ENCODE assay signal across 20 cellular contexts in genomic region chr16:79211581-79211980, GRCh38.
DNase-seq lines count a peak whose midpoint lies in the region; ATAC-seq, FAIRE-seq and TF ChIP-seq lines count a peak whose summit lies in the region.
"Had no signal": no experiment of that assay in that cellular context is flagged by ENCODE, and none has a peak within 500 bp of the region (broad histone marks: within the 10 kb centered on the region; RNA-seq: fewer than 3 reads in every experiment).

No MANE protein-coding gene starts in this region.

- no peaks in the 10 kb centered on the region for H3K27me3 Mint-ChIP-seq in GM23338 (ENCODE audit: insufficient read depth, low read depth, poor library complexity)
- H3K27me3 Mint-ChIP-seq: CD4-positive, alpha-beta T cell had no signal

- 34 to 58% (median 35%) methylated on average over 13 of the region's 13 CpGs for WGBS in psoas muscle, 3 donors
- WGBS in HepG2 (ENCODE audit: low lambda C conversion rate): 81% methylated on average over 13 of the region's 13 CpGs

- H3K27ac Mint-ChIP-seq in GM23338: no peak overlapping the region; the same call in 1 of the 2 replicates
- H3K27ac Mint-ChIP-seq: CD4-positive, alpha-beta T cell had no signal

- CTCF ChIA-PET in HepG2 (lab: Yijun Ruan, JAX; ENCODE audit: low intra/inter-chr PET ratio, low total read pairs): no interaction called here

- in situ Hi-C loops in HepG2 (cut with HindIII; ENCODE audit: extremely low pct_ligation_motif_present, low pct_unique_long_range_greater_than_20kb): no loop called here

- DNase-seq in GM23338 (ENCODE audit: low spot score) (no peak), cerebellar nuclear complex (lab: John Stamatoyannopoulos, UW) (peak; percentile 38 to 43), kidney (peak; percentile 63), psoas muscle (peak in 1 of 2 donors; percentile 56), SKM-1 treated with dmso at 0.1 percent for 144 hours (lab: John Stamatoyannopoulos, UW; ENCODE audit: unreplicated experiment) (no peak), HepG2 (ENCODE audit: low spot score) (no peak)
- DNase-seq: Calu3; CD4-positive, alpha-beta T cell; DMS79 treated with DMSO at 0.1 percent for 48 hours; GDM1; NCI-H146; NCI-H2227 treated with DMSO at 0.1 percent for 48 hours; NCI-H524 treated with DMSO at 0.1 percent for 48 hours; OCI-M1 had no signal

- intact Hi-C loops in kidney (cut with DNase I) (no loop called here), psoas muscle (cut with DNase I) (no loop called here), HepG2 (cut with micrococcal nuclease; ENCODE audit: unreplicated experiment) (no loop called here)

- peaks cover 35% of the 10 kb centered on the region for H3K4me1 Mint-ChIP-seq in GM23338

- no peaks in the 10 kb centered on the region for H4K20me1 ChIP-seq in GM23338 (replicated peaks; ENCODE audit: insufficient read depth)
- H4K20me1 ChIP-seq in HepG2 (ENCODE audit: insufficient read depth, low read length): no peaks in the 10 kb centered on the region

- H3K9ac ChIP-seq in kidney (ENCODE audit: low read length in 2 of 2) (no peak overlapping the region), HepG2 (ENCODE audit: insufficient read depth, low read depth, low read length) (no peak overlapping the region)

- TF ChIP-seq POLR2A in HepG2 (IDR thresholded peaks at IDR 0.05; ENCODE audit: insufficient read depth in 1 of 2, low read depth in 2 of 2, low read length in 2 of 2): no peak

- H3K4me3 ChIP-seq in GM23338 (no peak overlapping the region), kidney (ENCODE audit: low read length in 2 of 2) (no peak overlapping the region), psoas muscle (peak overlapping the region; percentile 31), HepG2 (replicated peaks in 1 of 3; ENCODE audit: insufficient read depth in 1 of 3, low read depth in 2 of 3, low read length in 3 of 3) (no peak overlapping the region)
- H3K4me3 ChIP-seq: A549, K562 had no signal

- H2AFZ ChIP-seq in GM23338 (no peak overlapping the region), HepG2 (ENCODE audit: low read length) (no peak overlapping the region)

- H3K4me1 ChIP-seq in GM23338 (ENCODE audit: insufficient read depth) (peaks cover 9% of the 10 kb centered on the region; the same call in 1 of the 2 replicates), kidney (ENCODE audit: control insufficient read depth in 1 of 2, insufficient read depth in 1 of 2, low read depth in 1 of 2, low read length in 2 of 2) (no peaks in the 10 kb centered on the region), psoas muscle (peaks cover 4% of the 10 kb centered on the region), HepG2 (ENCODE audit: insufficient read depth, low read length) (no peaks in the 10 kb centered on the region)
- H3K4me1 ChIP-seq: A549 had no signal

- no peak for TF ChIP-seq EP300 in HepG2 (IDR thresholded peaks at IDR 0.05; ENCODE audit: low read depth in 2 of 2, low read length in 2 of 2)
- no peak for TF ChIP-seq EP300 in HepG2 (CRISPR knock-in tag; IDR thresholded peaks at IDR 0.05; ENCODE audit: borderline replicate concordance)

- H3K9me2 ChIP-seq in GM23338 (ENCODE audit: insufficient read depth): no peaks in the 10 kb centered on the region; the same call in 1 of the 2 replicates

- no peaks in the 10 kb centered on the region for H3K27me3 ChIP-seq in GM23338 (ENCODE audit: insufficient read depth)
- H3K27me3 ChIP-seq in psoas muscle (ENCODE audit: insufficient read depth in 3 of 3, low read length in 2 of 3): no peaks in the 10 kb centered on the region
- H3K27me3 ChIP-seq in HepG2 (ENCODE audit: control insufficient read depth in 1 of 2, insufficient read depth in 2 of 2, low read length in 2 of 2): no peaks in the 10 kb centered on the region; a peak in 1 of 5 replicates

- no TSS peak for BruUV-seq in HepG2 (replicated peaks; lab: Mats Ljungman, UMichigan)

- H3K79me2 ChIP-seq in GM23338 (replicated peaks; ENCODE audit: insufficient read depth) (no peaks in the 10 kb centered on the region), HepG2 (ENCODE audit: insufficient read depth, low read length) (no peaks in the 10 kb centered on the region)

- H3K36me3 Mint-ChIP-seq in GM23338 (ENCODE audit: low read depth): peaks cover 11% of the 10 kb centered on the region; the same call in 1 of the 3 replicates

- H3K9me3 Mint-ChIP-seq in GM23338: peaks cover 20% of the 10 kb centered on the region

- peak overlapping the region; percentile 0; the same call in 1 of the 2 replicates for H3K4me2 ChIP-seq in GM23338
- no peak overlapping the region for H3K4me2 ChIP-seq in HepG2 (ENCODE audit: low read depth, low read length)
- H3K4me2 ChIP-seq: A549 had no signal

- ATAC-seq in GM23338 (peak; percentile 31; the same call in 2 of the 3 replicates), psoas muscle (peak in 3 of 4 donors; percentile 42 to 59 (median 58)), GM18498 (IDR thresholded peaks at IDR 0.05; ENCODE audit: unreplicated experiment) (no peak), HepG2 (no peak)
- ATAC-seq in activated CD4-positive, CD25-positive, alpha-beta regulatory T cell treated with anti-CD3 and anti-CD28 coated beads, Interleukin-2, amount 50 U/mL, for 24 hours: no peak
- ATAC-seq: A549, K562 had no signal

- H3F3A ChIP-seq in GM23338 (replicated peaks; ENCODE audit: low read depth): no peaks in the 10 kb centered on the region

- POLR2A ChIA-PET in HepG2 (lab: Yijun Ruan, JAX): no interaction called here

- H3K4me3 Mint-ChIP-seq in GM23338: no peak overlapping the region
- H3K4me3 Mint-ChIP-seq: CD4-positive, alpha-beta T cell had no signal

- H3K9me3 ChIP-seq in kidney (ENCODE audit: control insufficient read depth in 1 of 2, low read length in 2 of 2) (peaks cover 0 to 3% of the 10 kb centered on the region in 2 donors), psoas muscle (no peaks in the 10 kb centered on the region), HepG2 (ENCODE audit: low read length) (no peaks in the 10 kb centered on the region)
- H3K9me3 ChIP-seq: A549 had no signal

- H3K27ac ChIP-seq in GM23338 (ENCODE audit: low read depth) (no peak overlapping the region), kidney (ENCODE audit: low read depth in 2 of 2, low read length in 2 of 2) (no peak overlapping the region), psoas muscle (no peak overlapping the region), HepG2 (ENCODE audit: extremely low read length, insufficient read depth, low read length) (no peak overlapping the region)
- H3K27ac ChIP-seq: A549, RWPE1 had no signal

- TF ChIP-seq RAD21 in HepG2 (CRISPR knock-in tag; IDR thresholded peaks at IDR 0.05): no peak

- no peaks in the 10 kb centered on the region for H3K36me3 ChIP-seq in GM23338 (ENCODE audit: insufficient read depth)
- no peaks in the 10 kb centered on the region for H3K36me3 ChIP-seq in kidney (ENCODE audit: control insufficient read depth in 1 of 2, insufficient read depth in 2 of 2, low read length in 2 of 2)
- H3K36me3 ChIP-seq in psoas muscle (ENCODE audit: insufficient read depth in 1 of 2, low read depth in 1 of 2): no peaks in the 10 kb centered on the region
- H3K36me3 ChIP-seq in HepG2 (replicated peaks in 1 of 2; ENCODE audit: control insufficient read depth in 1 of 2, insufficient read depth in 2 of 2, low read length in 2 of 2): no peaks in the 10 kb centered on the region

- no peak for FAIRE-seq in kidney (lab: Jason Lieb, UNC)
- no peak for FAIRE-seq in HepG2 (lab: Jason Lieb, UNC)
- FAIRE-seq: A549, GM12892, K562 had no signal

- TF ChIP-seq CTCF in GM23338 (conservative IDR thresholded peaks at IDR 0.05; ENCODE audit: low read depth in 2 of 2): no peak
- TF ChIP-seq CTCF in kidney (IDR thresholded peaks at IDR 0.05; ENCODE audit: borderline replicate concordance, extremely low read depth, insufficient read depth): no peak
- no peak for TF ChIP-seq CTCF in psoas muscle (IDR thresholded peaks at IDR 0.05)
- TF ChIP-seq CTCF in HepG2 (CRISPR knock-in tag; IDR thresholded peaks at IDR 0.05): no peak

TF ChIP-seq in HepG2, 621 proteins besides CTCF, POLR2A, EP300 and RAD21 (continues in another document):
- TF ChIP-seq, protein P1, sequence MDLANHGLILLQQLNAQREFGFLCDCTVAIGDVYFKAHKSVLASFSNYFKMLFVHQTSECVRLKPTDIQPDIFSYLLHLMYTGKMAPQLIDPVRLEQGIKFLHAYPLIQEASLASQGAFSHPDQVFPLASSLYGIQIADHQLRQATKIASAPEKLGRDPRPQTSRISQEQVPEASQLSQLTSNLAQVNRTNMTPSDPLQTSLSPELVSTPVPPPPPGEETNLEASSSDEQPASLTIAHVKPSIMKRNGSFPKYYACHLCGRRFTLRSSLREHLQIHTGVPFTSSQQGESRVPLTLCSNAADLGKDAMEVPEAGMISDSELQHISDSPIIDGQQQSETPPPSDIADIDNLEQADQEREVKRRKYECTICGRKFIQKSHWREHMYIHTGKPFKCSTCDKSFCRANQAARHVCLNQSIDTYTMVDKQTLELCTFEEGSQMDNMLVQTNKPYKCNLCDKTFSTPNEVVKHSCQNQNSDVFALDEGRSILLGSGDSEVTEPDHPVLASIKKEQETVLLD (CRISPR knock-in tag; IDR thresholded peaks at IDR 0.05; ENCODE audit: low read depth): no peak
- TF ChIP-seq, protein P2, sequence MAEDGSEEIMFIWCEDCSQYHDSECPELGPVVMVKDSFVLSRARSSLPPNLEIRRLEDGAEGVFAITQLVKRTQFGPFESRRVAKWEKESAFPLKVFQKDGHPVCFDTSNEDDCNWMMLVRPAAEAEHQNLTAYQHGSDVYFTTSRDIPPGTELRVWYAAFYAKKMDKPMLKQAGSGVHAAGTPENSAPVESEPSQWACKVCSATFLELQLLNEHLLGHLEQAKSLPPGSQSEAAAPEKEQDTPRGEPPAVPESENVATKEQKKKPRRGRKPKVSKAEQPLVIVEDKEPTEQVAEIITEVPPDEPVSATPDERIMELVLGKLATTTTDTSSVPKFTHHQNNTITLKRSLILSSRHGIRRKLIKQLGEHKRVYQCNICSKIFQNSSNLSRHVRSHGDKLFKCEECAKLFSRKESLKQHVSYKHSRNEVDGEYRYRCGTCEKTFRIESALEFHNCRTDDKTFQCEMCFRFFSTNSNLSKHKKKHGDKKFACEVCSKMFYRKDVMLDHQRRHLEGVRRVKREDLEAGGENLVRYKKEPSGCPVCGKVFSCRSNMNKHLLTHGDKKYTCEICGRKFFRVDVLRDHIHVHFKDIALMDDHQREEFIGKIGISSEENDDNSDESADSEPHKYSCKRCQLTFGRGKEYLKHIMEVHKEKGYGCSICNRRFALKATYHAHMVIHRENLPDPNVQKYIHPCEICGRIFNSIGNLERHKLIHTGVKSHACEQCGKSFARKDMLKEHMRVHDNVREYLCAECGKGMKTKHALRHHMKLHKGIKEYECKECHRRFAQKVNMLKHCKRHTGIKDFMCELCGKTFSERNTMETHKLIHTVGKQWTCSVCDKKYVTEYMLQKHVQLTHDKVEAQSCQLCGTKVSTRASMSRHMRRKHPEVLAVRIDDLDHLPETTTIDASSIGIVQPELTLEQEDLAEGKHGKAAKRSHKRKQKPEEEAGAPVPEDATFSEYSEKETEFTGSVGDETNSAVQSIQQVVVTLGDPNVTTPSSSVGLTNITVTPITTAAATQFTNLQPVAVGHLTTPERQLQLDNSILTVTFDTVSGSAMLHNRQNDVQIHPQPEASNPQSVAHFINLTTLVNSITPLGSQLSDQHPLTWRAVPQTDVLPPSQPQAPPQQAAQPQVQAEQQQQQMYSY (CRISPR knock-in tag; IDR thresholded peaks at IDR 0.05): no peak
- TF ChIP-seq PHF21A (CRISPR knock-in tag; IDR thresholded peaks at IDR 0.05) (no peak), CCDC6 (CRISPR knock-in tag; IDR thresholded peaks at IDR 0.05) (no peak), KLF11 (CRISPR knock-in tag; IDR thresholded peaks at IDR 0.05) (no peak), RORA (CRISPR knock-in tag; IDR thresholded peaks at IDR 0.05) (no peak)

Comparison
In these comparisons a context has a peak if more than half of its experiments do, and no peak if none do; other contexts are left out.
1. ATAC-seq: peak in GM23338 (single experiment) and psoas muscle (3 of 4); none in activated CD4-positive, CD25-positive, alpha-beta regulatory T cell treated with anti-CD3 and anti-CD28 coated beads, Interleukin-2, amount 50 U/mL, for 24 hours (0 of 2), GM18498 (single experiment) and HepG2 (single experiment).
2. DNase-seq: peak in cerebellar nuclear complex (2 of 2) and kidney (single experiment); none in GM23338 (single experiment), SKM-1 treated with dmso at 0.1 percent for 144 hours (single experiment) and HepG2 (single experiment).